In the genomic region with DNA sequence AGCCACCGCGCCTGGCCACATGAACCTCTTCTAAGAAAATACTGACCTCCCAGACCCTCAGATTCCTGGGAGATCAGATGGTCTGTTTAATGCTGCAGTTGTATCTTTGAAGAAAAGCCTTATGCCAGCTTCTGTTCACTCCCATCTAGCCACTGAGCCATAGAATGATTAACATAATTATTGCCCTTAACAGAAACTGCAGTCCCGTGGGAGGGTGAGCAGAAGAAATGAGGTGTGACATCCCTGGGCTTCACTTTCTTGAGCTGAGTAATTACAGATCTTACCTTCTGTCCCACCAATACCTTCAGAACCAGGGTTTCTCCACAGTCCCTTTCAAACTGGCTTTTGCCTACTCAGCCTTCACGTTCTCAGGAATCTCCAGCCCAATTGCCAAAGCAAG, we compare ENCODE assay signal across 28 cellular contexts. TPM values are rescaled to one million over a fixed set of nuclear protein-coding genes. Genes with fewer than 3 reads are reported as not detected.
DNase-seq lines count a peak whose midpoint lies in the region; ATAC-seq, FAIRE-seq and TF ChIP-seq lines count a peak whose summit lies in the region.
"Had no signal": no experiment of that assay in that cellular context is flagged by ENCODE, and none has a peak within 500 bp of the region (broad histone marks: within the 10 kb centered on the region; RNA-seq: fewer than 3 reads in every experiment).

No MANE protein-coding gene starts in this region.

- DNase-seq in GM19239 (ENCODE audit: insufficient read length, low spot score) (peak; percentile 17), kidney epithelial cell (ENCODE audit: low read depth) (peak; percentile 37), A172 (ENCODE audit: low spot score) (no peak)
- DNase-seq in stimulated activated CD4-positive, alpha-beta T cell treated with anti-CD3 and anti-CD28 coated beads, Interleukin-4, amount 100 ng/mL, for 24 hours: no peak
- DNase-seq: activated CD4-positive, alpha-beta T cell treated with anti-CD3 and anti-CD28 coated beads, Interleukin-2, amount 10 ng/mL, durations not matched to agents 24 days and 14 days; C1 segment of cervical spinal cord; dorsolateral prefrontal cortex; head of caudate nucleus; left lung; midbrain; natural killer cell; NCI-H1048; NCI-H2029 treated with DMSO at 0.1 percent for 48 hours; stimulated activated CD8-positive, alpha-beta memory T cell treated with anti-CD3 and anti-CD28 coated beads, Interleukin-4, amount 100 ng/mL, for 48 hours; T-helper 17 cell had no signal

- no peaks in the 10 kb centered on the region for H3K27me3 ChIP-seq in BLaER1 treated with 17β-estradiol and CSF1 and Interleukin-3, amounts not matched to agents 10 nM and 100 nM
- H3K27me3 ChIP-seq in kidney epithelial cell (ENCODE audit: control insufficient read depth, insufficient read depth, low read length) (no peaks in the 10 kb centered on the region), gastroesophageal sphincter (no peaks in the 10 kb centered on the region)
- H3K27me3 ChIP-seq: ascending aorta, dorsolateral prefrontal cortex, left lung had no signal

- H3K36me3 ChIP-seq in BLaER1 treated with 17β-estradiol and CSF1 and Interleukin-3, amounts not matched to agents 10 nM and 100 nM: peaks cover 20 to 35% (median 27%) of the 10 kb centered on the region in 11 experiments
- no peaks in the 10 kb centered on the region for H3K36me3 ChIP-seq in kidney epithelial cell (ENCODE audit: control insufficient read depth, insufficient read depth, low read length)
- peaks cover 0 to 49% of the 10 kb centered on the region in 2 donors for H3K36me3 ChIP-seq in gastroesophageal sphincter

- H4K20me1 ChIP-seq in BLaER1 treated with 17β-estradiol and CSF1 and Interleukin-3, amounts not matched to agents 10 nM and 100 nM: peaks cover 0 to 12% (median 0%) of the 10 kb centered on the region in 11 experiments; a peak in 3 of 22 replicates

- peaks cover 7 to 28% (median 18%) of the 10 kb centered on the region in 10 experiments; a peak in 18 of 20 replicates for H3K4me1 ChIP-seq in BLaER1 treated with 17β-estradiol and CSF1 and Interleukin-3, amounts not matched to agents 10 nM and 100 nM
- H3K4me1 ChIP-seq in gastroesophageal sphincter: no peaks in the 10 kb centered on the region
- H3K4me1 ChIP-seq: ascending aorta, left lung had no signal

- TF ChIP-seq EP300 in gastroesophageal sphincter (IDR thresholded peaks at IDR 0.05): no peak

- H3K4me3 ChIP-seq in BLaER1 treated with 17β-estradiol and CSF1 and Interleukin-3, amounts not matched to agents 10 nM and 100 nM: no peak overlapping the region
- no peak overlapping the region for H3K4me3 ChIP-seq in kidney epithelial cell (ENCODE audit: low read depth, low read length)
- no peak overlapping the region for H3K4me3 ChIP-seq in gastroesophageal sphincter
- H3K4me3 ChIP-seq: ascending aorta, dorsolateral prefrontal cortex, left lung had no signal

- TF ChIP-seq CTCF in kidney epithelial cell (IDR thresholded peaks at IDR 0.05; ENCODE audit: insufficient read depth, low read length, poor library complexity, severe bottlenecking) (no peak), gastroesophageal sphincter (IDR thresholded peaks at IDR 0.05) (no peak)

- no peaks in the 10 kb centered on the region for H3K9me3 ChIP-seq in BLaER1 treated with 17β-estradiol and CSF1 and Interleukin-3, amounts not matched to agents 10 nM and 100 nM (replicated peaks in 1 of 11)
- H3K9me3 ChIP-seq in gastroesophageal sphincter: no peaks in the 10 kb centered on the region
- H3K9me3 ChIP-seq: ascending aorta, left lung had no signal

- ATAC-seq in HG03139 (IDR thresholded peaks at IDR 0.05; ENCODE audit: unreplicated experiment) (peak; percentile 42), GM18868 (IDR thresholded peaks at IDR 0.05; ENCODE audit: unreplicated experiment) (no peak), gastroesophageal sphincter (no peak)
- ATAC-seq: left lung, natural killer cell, sciatic nerve, T-helper 17 cell had no signal

- FAIRE-seq in GM19239 (lab: Jason Lieb, UNC): no peak
- FAIRE-seq: G401.6, RCC 7860 had no signal

- peak overlapping the region in 7 of 11 experiments; percentile 4 to 53 (median 38); a peak in 10 of 22 replicates for H3K4me2 ChIP-seq in BLaER1 treated with 17β-estradiol and CSF1 and Interleukin-3, amounts not matched to agents 10 nM and 100 nM

- no peak overlapping the region for H3K27ac ChIP-seq in BLaER1 treated with 17β-estradiol and CSF1 and Interleukin-3, amounts not matched to agents 10 nM and 100 nM
- no peak overlapping the region for H3K27ac ChIP-seq in gastroesophageal sphincter
- H3K27ac ChIP-seq: ascending aorta, HL-60, left lung, parathyroid adenoma had no signal

- TF ChIP-seq POLR2A in gastroesophageal sphincter (IDR thresholded peaks at IDR 0.05): no peak

- WGBS in gastroesophageal sphincter (ENCODE audit: low coverage in 1 of 2), 2 donors: 74% methylated on average over 2 of the region's 4 CpGs; no CpG with 5 or more reads in 1 of the 2 donors

- no peak overlapping the region for H3K9ac ChIP-seq in BLaER1 treated with 17β-estradiol and CSF1 and Interleukin-3, amounts not matched to agents 10 nM and 100 nM
- H3K9ac ChIP-seq: parathyroid adenoma had no signal

RNA-seq across cellular contexts. Expression of a gene that starts 10.9 kb away (rescaled TPM):
- total RNA-seq in kidney epithelial cell: 0.07 and 0.08 TPM in 2 replicates
- total RNA-seq in gastroesophageal sphincter: under 1 TPM in 2 of 4 donors, not detected in 2; 0.13 to 0.81 TPM
- total RNA-seq in A172 (2014; rRNA removed; shearing (Covaris generic)): not detected in 2 replicates
- total RNA-seq: ascending aorta, H4, NCI-H460, SK-MEL-5 had no signal

RNA-seq across cellular contexts. Expression of a gene that starts 36.5 kb away (rescaled TPM):
- total RNA-seq in kidney epithelial cell (70.5 and 82.5 TPM in 2 replicates), gastroesophageal sphincter (10 to 100 TPM; 25.3 to 64.0 (median 39.1) TPM)
- 98.4 and 101 TPM in 2 replicates for total RNA-seq in A172 (2014; rRNA removed; shearing (Covaris generic))

RNA-seq across cellular contexts. Expression of a gene that starts 36.8 kb away (rescaled TPM):
- 32.7 and 40.0 TPM in 2 replicates for total RNA-seq in kidney epithelial cell
- 10 to 100 TPM; 38.6 to 59.2 (median 50.3) TPM for total RNA-seq in gastroesophageal sphincter
- 61.7 and 67.1 TPM in 2 replicates for total RNA-seq in A172 (2014; rRNA removed; shearing (Covaris generic))

Comparison
In these comparisons a context has a peak if more than half of its experiments do, and no peak if none do; other contexts are left out.
1. DNase-seq: peak in GM19239 (single experiment) and kidney epithelial cell (single experiment); none in stimulated activated CD4-positive, alpha-beta T cell treated with anti-CD3 and anti-CD28 coated beads, Interleukin-4, amount 100 ng/mL, for 24 hours (single experiment) and A172 (single experiment).